2 cellular contexts compared by ENCODE assay signal in the genomic region with DNA sequence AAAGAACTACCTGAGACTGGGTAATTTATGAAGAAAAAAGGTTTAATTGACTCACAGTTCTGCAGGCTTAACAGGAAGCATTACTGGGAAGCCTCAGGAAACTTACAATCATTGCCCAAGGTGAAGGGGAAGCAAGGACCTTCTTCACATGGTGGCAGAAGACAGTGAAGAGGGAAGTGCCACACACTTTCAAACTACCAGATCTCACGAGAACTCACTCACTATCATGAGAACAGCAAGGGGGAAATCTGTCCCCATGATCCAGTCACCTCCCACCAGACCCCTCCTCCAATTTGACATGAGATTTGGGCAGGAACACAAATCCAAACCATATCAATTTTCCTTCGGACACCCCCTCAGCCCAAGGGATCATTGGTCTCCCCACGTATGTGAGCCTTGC. TPM values are rescaled to one million over a fixed set of nuclear protein-coding genes. Genes with fewer than 3 reads are reported as not detected.
"Had no signal": no experiment of that assay in that cellular context is flagged by ENCODE, and none has a peak within 500 bp of the region (broad histone marks: within the 10 kb centered on the region; RNA-seq: fewer than 3 reads in every experiment).

No MANE protein-coding gene starts in this region.

RNA-seq across cellular contexts. Expression of a gene that starts 55.1 kb away (rescaled TPM):
- total RNA-seq: GM23248, HFFc6 had no signal
- polyA plus RNA-seq: GM23248 had no signal
